In genomic region chr5:149268928-149269557, GRCh38 we compare ENCODE assay signal across 7 cellular contexts. TPM values are rescaled to one million over a fixed set of nuclear protein-coding genes. Genes with fewer than 3 reads are reported as not detected.
DNase-seq lines count a peak whose midpoint lies in the region; ATAC-seq and TF ChIP-seq lines count a peak whose summit lies in the region.

No MANE protein-coding gene starts in this region.

- no peaks in the 10 kb centered on the region for H3K9me2 ChIP-seq in GM23248 (ENCODE audit: insufficient read depth)

- peak; percentile 49 for ATAC-seq in left lobe of liver
- ATAC-seq in GM18511 (IDR thresholded peaks at IDR 0.05; ENCODE audit: unreplicated experiment), result no peak

- intact Hi-C loops in uterus (cut with DNase I; ENCODE audit: low total_unique reads), result no loop called here

- no peak overlapping the region for H3K4me2 ChIP-seq in GM23248 (ENCODE audit: unreplicated experiment)

- H3K79me2 ChIP-seq in GM23248 (ENCODE audit: insufficient read depth), result no peaks in the 10 kb centered on the region

- 49% methylated on average over 6 of the region's 6 CpGs for WGBS in GM23248 (ENCODE audit: low coverage in 1 of 2, low lambda C conversion rate in 2 of 2, missing lambda C conversion rate in 2 of 2), 2 experiments

- H3K36me3 ChIP-seq in GM23248 (ENCODE audit: low read depth) (no peaks in the 10 kb centered on the region), uterus (no peaks in the 10 kb centered on the region)

- peak; percentile 13 for DNase-seq in DMS79 (lab: John Stamatoyannopoulos, UW)
- DNase-seq in GM23248, result peak; percentile 70
- peak; percentile 50 for DNase-seq in NCI-H2227 (lab: John Stamatoyannopoulos, UW; ENCODE audit: unreplicated experiment)
- peak; percentile 35 for DNase-seq in astrocyte of the spinal cord (ENCODE audit: low read depth, low spot score)
- no peak for DNase-seq in left lobe of liver (ENCODE audit: low spot score)
- DNase-seq in uterus, result no peak

- no peaks in the 10 kb centered on the region for H3K27me3 ChIP-seq in GM23248 (replicated peaks; ENCODE audit: insufficient read depth)
- no peaks in the 10 kb centered on the region for H3K27me3 ChIP-seq in uterus

- H4K20me1 ChIP-seq in GM23248 (ENCODE audit: insufficient read depth), result no peaks in the 10 kb centered on the region

- in situ Hi-C loops in GM23248 (cut with MboI), result no loop called here
- in situ Hi-C loops in astrocyte of the spinal cord (cut with HindIII; ENCODE audit: low sequenced_read_pairs), result no loop called here

- 0 out of 2 replicates have a peak, but pooled peaks cover 7% of the 10 kb centered on the region for H3F3A ChIP-seq in GM23248 (ENCODE audit: insufficient read depth)

- H3K4me1 ChIP-seq in GM23248 (ENCODE audit: insufficient read depth) (no peaks in the 10 kb centered on the region), uterus (peaks cover 0 to 4% of the 10 kb centered on the region in 2 donors)

- no peak overlapping the region for H3K9ac ChIP-seq in GM23248

- no peaks in the 10 kb centered on the region for H3K9me3 ChIP-seq in GM23248 (ENCODE audit: low read depth)
- no peaks in the 10 kb centered on the region for H3K9me3 ChIP-seq in uterus

- no peak overlapping the region for H3K27ac ChIP-seq in GM23248
- H3K27ac ChIP-seq in uterus, result no peak overlapping the region

- H2AFZ ChIP-seq in GM23248, result no peak overlapping the region

- TF ChIP-seq CTCF in astrocyte of the spinal cord (IDR thresholded peaks at IDR 0.05; ENCODE audit: low read depth, low read length) (peak; percentile 52), uterus (IDR thresholded peaks at IDR 0.05) (peak; percentile 50 to 69 (median 68))

- no peak overlapping the region for H3K4me3 ChIP-seq in GM23248
- no peak overlapping the region for H3K4me3 ChIP-seq in astrocyte of the spinal cord (ENCODE audit: low read depth, low read length)
- no peak overlapping the region for H3K4me3 ChIP-seq in uterus

- no peak for TF ChIP-seq POLR2A in uterus (IDR thresholded peaks at IDR 0.05)

RNA-seq across cellular contexts. Expression of gene AFAP1L1, which starts 2.6 kb away (rescaled TPM):
- total RNA-seq in GM23248 (2014; rRNA removed; shearing (Covaris generic)), result 0.38 and 0.76 TPM in 2 replicates
- polyA plus RNA-seq in GM23248 (2016; fragmentation: Nextera tagmentation; extraction: Ambion mirVana), result 0.90 and 1.3 TPM in 2 replicates
- total RNA-seq in left lobe of liver (2.6 TPM), uterus (10 to 100 TPM in 3 of 4 donors, 1 to 10 TPM in 1; 5.3 to 26.9 (median 24.6) TPM)

Comparison
In these comparisons a context has a peak if more than half of its experiments do, and no peak if none do; other contexts are left out.
1. DNase-seq: peak in DMS79 (single experiment), GM23248 (single experiment), NCI-H2227 (single experiment) and astrocyte of the spinal cord (single experiment); none in left lobe of liver (single experiment) and uterus (0 of 2).